Comparison of ENCODE assay signal across 8 cellular contexts in the genomic region with DNA sequence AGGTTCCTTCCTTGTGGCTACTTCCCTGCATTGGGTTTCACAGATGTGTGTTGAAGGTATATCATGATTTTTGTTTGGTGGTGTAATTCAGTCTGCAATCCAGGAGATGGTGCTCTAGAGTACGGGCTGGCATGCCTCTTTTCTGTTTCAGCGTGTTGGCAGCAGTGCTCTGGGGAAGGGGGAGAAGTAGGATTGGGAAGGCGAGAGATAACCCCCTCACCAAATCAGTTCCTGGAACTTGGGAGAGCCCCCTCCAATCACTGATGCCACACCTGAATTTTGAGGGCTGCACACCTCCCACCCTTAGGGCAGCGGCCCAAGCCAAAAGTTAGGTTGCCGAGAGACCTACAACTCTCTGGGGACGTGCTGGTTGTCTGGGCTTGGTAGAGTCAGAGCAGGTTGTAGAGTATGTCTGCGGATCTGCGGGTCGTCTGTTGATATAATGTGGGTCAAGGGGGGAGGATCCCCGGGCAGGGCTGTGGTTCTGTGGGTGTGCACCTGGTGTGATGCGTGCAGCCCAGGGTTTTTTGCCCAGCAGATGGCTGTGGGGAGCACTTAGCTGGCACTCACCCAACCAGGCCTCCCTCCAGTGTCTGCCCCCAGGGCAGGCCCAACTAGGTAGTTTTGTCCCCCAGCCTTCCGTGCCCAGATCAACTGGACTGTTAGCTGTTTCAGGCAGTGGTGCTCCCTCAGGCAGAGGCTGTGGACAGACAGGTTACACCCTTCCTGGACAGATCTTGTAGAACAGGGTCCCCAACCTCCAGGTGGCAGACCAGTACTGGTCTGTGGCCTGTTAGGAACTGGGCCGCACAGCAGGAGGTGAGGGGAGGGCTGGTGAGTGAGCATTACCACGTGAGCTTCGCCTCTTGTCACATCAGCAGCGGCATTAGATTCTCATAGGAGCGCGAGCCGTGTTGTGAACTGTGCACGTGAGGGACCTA.
DNase-seq lines count a peak whose midpoint lies in the region; ATAC-seq and TF ChIP-seq lines count a peak whose summit lies in the region.
"Not testable (repeated sequence)": the region's sequence is repeated elsewhere in the genome, so short reads cannot be mapped to it uniquely, and the experiment has no call there.

No MANE protein-coding gene starts in this region.

- H3K27me3 Mint-ChIP-seq in T-helper 17 cell: peaks cover 17% of the 10 kb centered on the region
- H3K27me3 Mint-ChIP-seq in neural crest cell (ENCODE audit: low read depth): not testable (repeated sequence)

- H3K27ac ChIP-seq in cardiac muscle cell, tibial nerve: not testable (repeated sequence)

- H3K27me3 ChIP-seq in cardiac muscle cell, tibial nerve: not testable (repeated sequence)

- not testable (repeated sequence) for TF ChIP-seq EP300 in tibial nerve (IDR thresholded peaks at IDR 0.05)

- in situ Hi-C loops in astrocyte of the cerebellum (cut with HindIII; ENCODE audit: low sequenced_read_pairs): not testable (repeated sequence)

- 0 to 57% methylated on average over 1 to 8 of the region's 20 CpGs for WGBS in tibial nerve, 2 donors

- H3K36me3 ChIP-seq in cardiac muscle cell, tibial nerve: not testable (repeated sequence)

- not testable (repeated sequence) for TF ChIP-seq POLR2A in tibial nerve (IDR thresholded peaks at IDR 0.05)

- not testable (repeated sequence) for H3K4me1 ChIP-seq in cardiac muscle cell (ENCODE audit: low read depth); tibial nerve

- H3K9me3 ChIP-seq in T-helper 17 cell (ENCODE audit: control insufficient read depth, low read length, poor library complexity, severe bottlenecking); cardiac muscle cell (ENCODE audit: low read depth); tibial nerve: not testable (repeated sequence)

- not testable (repeated sequence) for H3K27ac Mint-ChIP-seq in T-helper 17 cell; neural crest cell (ENCODE audit: unreplicated experiment)

- DNase-seq in DMS 273 treated with DMSO at 0.1 percent for 48 hours (lab: John Stamatoyannopoulos, UW): peak; percentile 29
- peak; percentile 35 for DNase-seq in NCI-H2227 (lab: John Stamatoyannopoulos, UW; ENCODE audit: unreplicated experiment)
- DNase-seq in T-helper 17 cell; astrocyte of the cerebellum (ENCODE audit: low read depth); tibial nerve (ENCODE audit: low spot score in 2 of 2): not testable (repeated sequence)
- DNase-seq in cardiac muscle cell (ENCODE audit: low read depth in 1 of 2, low spot score in 1 of 2): peak; percentile 25 to 46
- peak; percentile 17 for DNase-seq in neural crest cell (ENCODE audit: low read depth, low spot score)

- H3K9me3 Mint-ChIP-seq in neural crest cell: not testable (repeated sequence)

- ATAC-seq in HG03520 (IDR thresholded peaks at IDR 0.05; ENCODE audit: unreplicated experiment) (peak; percentile 44), T-helper 17 cell (peak; percentile 85)

- peak overlapping the region; percentile 78 for H3K4me3 Mint-ChIP-seq in T-helper 17 cell
- not testable (repeated sequence) for H3K4me3 Mint-ChIP-seq in neural crest cell

- H3K4me3 ChIP-seq in astrocyte of the cerebellum (ENCODE audit: low read depth, low read length); cardiac muscle cell; tibial nerve: not testable (repeated sequence)

- H3K4me1 Mint-ChIP-seq in T-helper 17 cell, neural crest cell: not testable (repeated sequence)

- H3K36me3 Mint-ChIP-seq in T-helper 17 cell (ENCODE audit: low read depth); neural crest cell (ENCODE audit: low read depth): not testable (repeated sequence)

- TF ChIP-seq CTCF in astrocyte of the cerebellum (IDR thresholded peaks at IDR 0.05; ENCODE audit: low read depth, low read length, missing control alignments) (peak; percentile 50), cardiac muscle cell (IDR thresholded peaks at IDR 0.05; ENCODE audit: low read depth, low read length) (peak; percentile 53), neural crest cell (conservative IDR thresholded peaks at IDR 0.05) (peak; percentile 68), tibial nerve (IDR thresholded peaks at IDR 0.05) (peak in 4 of 5 experiments; percentile 16 to 41 (median 24))
